9 cellular contexts compared by ENCODE assay signal in the genomic region with DNA sequence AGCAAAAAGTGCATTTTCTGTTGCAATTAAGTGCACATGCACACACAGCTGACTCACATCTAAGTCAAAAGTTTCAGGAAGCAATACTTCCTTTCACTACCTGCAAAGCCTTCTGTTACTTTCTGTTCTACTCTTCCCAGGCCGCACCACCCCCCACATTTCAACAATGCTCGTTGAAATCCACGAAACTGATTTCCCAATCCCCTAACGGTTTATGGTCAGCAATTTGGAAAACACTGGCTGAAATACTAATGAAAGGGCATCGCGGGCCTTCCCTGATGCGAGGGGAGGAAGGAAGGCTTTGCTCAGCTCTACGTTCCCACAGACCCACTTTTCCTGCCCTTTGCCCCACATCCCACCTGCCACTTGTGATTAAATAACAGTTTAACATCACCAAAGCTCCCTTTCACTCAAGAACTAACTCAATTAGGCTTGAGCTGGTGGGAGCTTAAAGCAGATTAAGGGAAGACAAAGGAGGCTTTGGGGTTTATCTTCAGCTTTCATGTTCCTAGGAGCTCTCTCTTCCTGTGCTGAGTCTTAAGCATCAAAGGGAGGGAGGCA.
DNase-seq lines count a peak whose midpoint lies in the region; ATAC-seq and TF ChIP-seq lines count a peak whose summit lies in the region.
"Had no signal": no experiment of that assay in that cellular context is flagged by ENCODE, and none has a peak within 500 bp of the region (broad histone marks: within the 10 kb centered on the region; RNA-seq: fewer than 3 reads in every experiment).

No MANE protein-coding gene starts in this region.

- H3F3A ChIP-seq in smooth muscle cell (ENCODE audit: low read depth) = peaks cover 15% of the 10 kb centered on the region

- H3K9me3 Mint-ChIP-seq in activated CD8-positive, alpha-beta memory T cell treated with anti-CD3 and anti-CD28 coated beads, Interleukin-2, amount 10 ng/mL, durations not matched to agents 7 days and 5 days (ENCODE audit: low read depth) = no peaks in the 10 kb centered on the region

- peak overlapping the region; percentile 77 for H3K27ac Mint-ChIP-seq in activated CD8-positive, alpha-beta memory T cell treated with anti-CD3 and anti-CD28 coated beads, Interleukin-2, amount 10 ng/mL, durations not matched to agents 7 days and 5 days

- ATAC-seq in activated CD8-positive, alpha-beta memory T cell treated with anti-CD3 and anti-CD28 coated beads, Interleukin-2, amount 10 ng/mL, durations not matched to agents 7 days and 5 days = peak; percentile 90
- no peak for ATAC-seq in GM19023 (IDR thresholded peaks at IDR 0.05; ENCODE audit: unreplicated experiment)

- H3K4me1 ChIP-seq in smooth muscle cell (ENCODE audit: low read depth) = peaks cover 66% of the 10 kb centered on the region

- no peak overlapping the region for H2AFZ ChIP-seq in smooth muscle cell (ENCODE audit: low read depth)

- peaks cover 4% of the 10 kb centered on the region for H3K27me3 Mint-ChIP-seq in activated CD8-positive, alpha-beta memory T cell treated with anti-CD3 and anti-CD28 coated beads, Interleukin-2, amount 10 ng/mL, durations not matched to agents 7 days and 5 days

- H3K4me1 Mint-ChIP-seq in activated CD8-positive, alpha-beta memory T cell treated with anti-CD3 and anti-CD28 coated beads, Interleukin-2, amount 10 ng/mL, durations not matched to agents 7 days and 5 days = peaks cover 17% of the 10 kb centered on the region

- H3K36me3 Mint-ChIP-seq in activated CD8-positive, alpha-beta memory T cell treated with anti-CD3 and anti-CD28 coated beads, Interleukin-2, amount 10 ng/mL, durations not matched to agents 7 days and 5 days = no peaks in the 10 kb centered on the region

- peak overlapping the region; percentile 73 for H3K4me2 ChIP-seq in smooth muscle cell

- no peaks in the 10 kb centered on the region for H3K9me3 ChIP-seq in smooth muscle cell (replicated peaks; ENCODE audit: low read depth)

- peak; percentile 47 for DNase-seq in activated CD8-positive, alpha-beta memory T cell treated with anti-CD3 and anti-CD28 coated beads, Interleukin-2, amount 10 ng/mL, durations not matched to agents 7 days and 5 days
- DNase-seq in activated CD8-positive, alpha-beta memory T cell treated with anti-CD3 and anti-CD28 coated beads, Interleukin-2, amount 50 U/mL, for 48 hours = no peak
- DNase-seq in SKM-1 (lab: John Stamatoyannopoulos, UW; ENCODE audit: unreplicated experiment) = peak; percentile 99
- DNase-seq in fibroblast of the aortic adventitia (ENCODE audit: low read depth) = peak; percentile 12
- DNase-seq in smooth muscle cell (lab: John Stamatoyannopoulos, UW; ENCODE audit: unreplicated experiment) = no peak
- no peak for DNase-seq in amniotic stem cell (lab: John Stamatoyannopoulos, UW)
- no peak for DNase-seq in NCI-H1105 (lab: John Stamatoyannopoulos, UW)

- no peaks in the 10 kb centered on the region for H4K20me1 ChIP-seq in smooth muscle cell (ENCODE audit: low read depth)

- H3K4me3 Mint-ChIP-seq in activated CD8-positive, alpha-beta memory T cell treated with anti-CD3 and anti-CD28 coated beads, Interleukin-2, amount 10 ng/mL, durations not matched to agents 7 days and 5 days = peak overlapping the region; percentile 32

- no peak overlapping the region for H3K9ac ChIP-seq in smooth muscle cell (ENCODE audit: low read depth)

- no peaks in the 10 kb centered on the region for H3K36me3 ChIP-seq in smooth muscle cell (ENCODE audit: low read depth)

- 11% methylated on average over 8 of the region's 8 CpGs for WGBS in smooth muscle cell (ENCODE audit: low lambda C conversion rate)

- H3K79me2 ChIP-seq in smooth muscle cell (ENCODE audit: low read depth) = no peaks in the 10 kb centered on the region

- CTCF ChIA-PET in activated CD8-positive, alpha-beta memory T cell treated with anti-CD3 and anti-CD28 coated beads, Interleukin-2, amount 10 ng/mL, durations not matched to agents 7 days and 5 days (lab: Charles Lee) = no interaction called here

- H3K27me3 ChIP-seq in smooth muscle cell (ENCODE audit: low read depth) = no peaks in the 10 kb centered on the region

- peak overlapping the region; percentile 60 for H3K27ac ChIP-seq in smooth muscle cell (ENCODE audit: low read depth)
- H3K27ac ChIP-seq: VCaP had no signal

- H3K4me3 ChIP-seq in fibroblast of the aortic adventitia (ENCODE audit: low read depth, low read length) = no peak overlapping the region
- no peak overlapping the region for H3K4me3 ChIP-seq in smooth muscle cell

- TF ChIP-seq CTCF in fibroblast of the aortic adventitia (IDR thresholded peaks at IDR 0.05; ENCODE audit: insufficient read depth, low read length) (no peak), smooth muscle cell (IDR thresholded peaks at IDR 0.05; ENCODE audit: borderline replicate concordance, insufficient read depth, poor library complexity, severe bottlenecking) (no peak)

Comparison
In these comparisons a context has a peak if more than half of its experiments do, and no peak if none do; other contexts are left out.
1. DNase-seq: peak in activated CD8-positive, alpha-beta memory T cell treated with anti-CD3 and anti-CD28 coated beads, Interleukin-2, amount 10 ng/mL, durations not matched to agents 7 days and 5 days (single experiment), SKM-1 (single experiment) and fibroblast of the aortic adventitia (single experiment); none in activated CD8-positive, alpha-beta memory T cell treated with anti-CD3 and anti-CD28 coated beads, Interleukin-2, amount 50 U/mL, for 48 hours (single experiment), smooth muscle cell (single experiment), amniotic stem cell (single experiment) and NCI-H1105 (single experiment).